Comparison of ENCODE assay signal across 22 cellular contexts in the genomic region with DNA sequence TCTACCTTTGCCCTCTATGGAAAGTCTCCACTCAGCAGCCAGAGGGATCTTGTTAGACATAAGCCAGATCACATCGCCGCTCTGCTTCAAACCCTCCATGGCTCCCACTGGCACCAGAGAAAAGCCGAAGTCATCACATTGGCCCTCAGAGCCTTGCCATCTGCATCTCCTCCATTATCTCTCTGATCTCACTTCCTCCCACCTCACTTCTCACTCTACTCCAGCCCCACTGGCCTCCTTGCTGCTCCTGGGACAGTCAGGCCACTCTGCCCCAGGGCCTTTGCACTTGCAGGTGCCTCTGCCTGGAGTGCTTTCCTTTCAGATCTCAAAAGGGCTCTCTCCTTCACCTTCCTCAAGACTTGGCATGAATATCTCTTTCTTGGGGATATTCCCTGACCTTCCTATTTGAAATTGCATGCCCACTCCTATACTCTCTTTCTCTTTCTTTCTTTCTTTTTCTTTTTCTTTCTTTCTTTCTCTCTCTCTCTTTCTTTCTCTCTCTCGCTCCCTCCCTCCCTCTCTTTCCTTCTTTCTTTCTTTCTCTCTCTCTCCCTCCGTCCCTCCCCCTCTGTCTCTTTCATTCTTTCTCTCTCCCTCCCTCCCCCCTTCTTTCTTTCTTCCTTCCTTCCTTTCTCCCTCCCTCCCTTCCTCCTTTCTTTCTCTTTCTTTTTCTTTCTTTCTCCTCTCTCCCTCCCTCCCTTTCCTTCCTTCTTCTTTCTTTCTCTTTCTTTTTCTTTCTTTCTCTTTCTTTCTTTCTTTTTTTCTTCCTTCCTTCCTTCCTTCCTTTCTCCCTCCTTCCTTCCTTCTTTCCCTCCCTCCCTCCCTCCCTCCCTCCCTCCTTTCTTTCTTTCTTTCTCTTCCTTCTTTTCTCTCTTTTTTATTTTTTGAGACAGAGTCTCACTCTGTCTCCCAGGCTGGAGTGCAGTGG.
"Had no signal": no experiment of that assay in that cellular context is flagged by ENCODE, and none has a peak within 500 bp of the region (broad histone marks: within the 10 kb centered on the region; RNA-seq: fewer than 3 reads in every experiment).

No MANE protein-coding gene starts in this region.

- FAIRE-seq: RCC 7860 had no signal

- H3K9ac ChIP-seq: SK-N-SH had no signal

- H3K4me3 Mint-ChIP-seq: activated CD4-positive, alpha-beta T cell treated with anti-CD3 and anti-CD28 coated beads, Interleukin-2, amount 10 ng/mL, durations not matched to agents 24 days and 14 days; activated CD8-positive, alpha-beta memory T cell treated with anti-CD3 and anti-CD28 coated beads, Interleukin-2, amount 10 ng/mL, durations not matched to agents 7 days and 5 days; activated naive CD4-positive, alpha-beta T cell treated with anti-CD3 and anti-CD28 coated beads, Interleukin-2, amount 50 U/mL, for 24 hours; activated T-cell treated with anti-CD3 and anti-CD28 coated beads, Interleukin-2, amount 50 U/mL, for 24 hours; activated T-helper 1 cell treated with anti-CD3 and anti-CD28 coated beads, Interleukin-12 subunit alpha, Interleukin-12 subunit beta, Interleukin-2, Interleukin-4 antibody, amounts not matched to agents 30 ng/mL and 10 ng/mL and 1 ng/mL, durations not matched to agents 14 hours and 24 hours and 36 hours had no signal

- H3K9me3 Mint-ChIP-seq: activated CD4-positive, alpha-beta T cell treated with anti-CD3 and anti-CD28 coated beads, Interleukin-2, amount 10 ng/mL, durations not matched to agents 24 days and 14 days; activated naive CD4-positive, alpha-beta T cell treated with anti-CD3 and anti-CD28 coated beads, Interleukin-2, amount 50 U/mL, for 24 hours; activated T-cell treated with anti-CD3 and anti-CD28 coated beads, Interleukin-2, amount 50 U/mL, for 24 hours; activated T-helper 1 cell treated with anti-CD3 and anti-CD28 coated beads, Interleukin-12 subunit alpha, Interleukin-12 subunit beta, Interleukin-2, Interleukin-4 antibody, amounts not matched to agents 30 ng/mL and 10 ng/mL and 1 ng/mL, durations not matched to agents 14 hours and 24 hours and 36 hours had no signal

- H3K4me2 ChIP-seq: SK-N-SH had no signal

- H3K36me3 Mint-ChIP-seq: activated CD8-positive, alpha-beta memory T cell treated with anti-CD3 and anti-CD28 coated beads, Interleukin-2, amount 10 ng/mL, durations not matched to agents 7 days and 5 days; activated naive CD4-positive, alpha-beta T cell treated with anti-CD3 and anti-CD28 coated beads, Interleukin-2, amount 50 U/mL, for 24 hours had no signal

- H3K9me3 ChIP-seq: SK-N-SH had no signal

- H3K27ac Mint-ChIP-seq: activated CD4-positive, alpha-beta T cell treated with anti-CD3 and anti-CD28 coated beads, Interleukin-2, amount 10 ng/mL, durations not matched to agents 24 days and 14 days; activated CD8-positive, alpha-beta memory T cell treated with anti-CD3 and anti-CD28 coated beads, Interleukin-2, amount 10 ng/mL, durations not matched to agents 7 days and 5 days; activated naive CD4-positive, alpha-beta T cell treated with anti-CD3 and anti-CD28 coated beads, Interleukin-2, amount 50 U/mL, for 24 hours; activated T-cell treated with anti-CD3 and anti-CD28 coated beads, Interleukin-2, amount 50 U/mL, for 24 hours; activated T-helper 1 cell treated with anti-CD3 and anti-CD28 coated beads, Interleukin-12 subunit alpha, Interleukin-12 subunit beta, Interleukin-2, Interleukin-4 antibody, amounts not matched to agents 30 ng/mL and 10 ng/mL and 1 ng/mL, durations not matched to agents 14 hours and 24 hours and 36 hours had no signal

- DNase-seq: activated CD4-positive, alpha-beta T cell treated with anti-CD3 and anti-CD28 coated beads for 1 hour; activated CD4-positive, alpha-beta T cell treated with anti-CD3 and anti-CD28 coated beads, Interleukin-2, amount 10 ng/mL, durations not matched to agents 24 days and 14 days; activated CD4-positive, alpha-beta T cell treated with anti-CD3 and anti-CD28 coated beads, Interleukin-2, amount 50 U/mL, for 48 hours; activated CD8-positive, alpha-beta memory T cell treated with anti-CD3 and anti-CD28 coated beads, Interleukin-2, amount 10 ng/mL, durations not matched to agents 7 days and 5 days; activated effector memory CD4-positive, alpha-beta T cell treated with Interleukin-2 at 50 U/mL for 16 hours; activated naive CD4-positive, alpha-beta T cell; activated T-cell treated with anti-CD3 and anti-CD28 coated beads, Interleukin-2, amount 50 U/mL, for 24 hours; aorta; Karpas-422; MM.1S; NCI-H1105; NCI-H1436 treated with DMSO at 0.1 percent for 48 hours; NCI-H187; NCI-H2081; NCI-H510A treated with DMSO at 0.1 percent for 48 hours; NCI-H69; PC-3; SK-N-SH; T-helper 1 cell had no signal

- H3K4me1 Mint-ChIP-seq: activated CD4-positive, alpha-beta T cell treated with anti-CD3 and anti-CD28 coated beads, Interleukin-2, amount 10 ng/mL, durations not matched to agents 24 days and 14 days; activated CD8-positive, alpha-beta memory T cell treated with anti-CD3 and anti-CD28 coated beads, Interleukin-2, amount 10 ng/mL, durations not matched to agents 7 days and 5 days had no signal

- ATAC-seq: activated CD8-positive, alpha-beta memory T cell treated with anti-CD3 and anti-CD28 coated beads, Interleukin-2, amount 10 ng/mL, durations not matched to agents 7 days and 5 days; PC-3 had no signal
